9 cellular contexts compared by ENCODE assay signal in the genomic region with DNA sequence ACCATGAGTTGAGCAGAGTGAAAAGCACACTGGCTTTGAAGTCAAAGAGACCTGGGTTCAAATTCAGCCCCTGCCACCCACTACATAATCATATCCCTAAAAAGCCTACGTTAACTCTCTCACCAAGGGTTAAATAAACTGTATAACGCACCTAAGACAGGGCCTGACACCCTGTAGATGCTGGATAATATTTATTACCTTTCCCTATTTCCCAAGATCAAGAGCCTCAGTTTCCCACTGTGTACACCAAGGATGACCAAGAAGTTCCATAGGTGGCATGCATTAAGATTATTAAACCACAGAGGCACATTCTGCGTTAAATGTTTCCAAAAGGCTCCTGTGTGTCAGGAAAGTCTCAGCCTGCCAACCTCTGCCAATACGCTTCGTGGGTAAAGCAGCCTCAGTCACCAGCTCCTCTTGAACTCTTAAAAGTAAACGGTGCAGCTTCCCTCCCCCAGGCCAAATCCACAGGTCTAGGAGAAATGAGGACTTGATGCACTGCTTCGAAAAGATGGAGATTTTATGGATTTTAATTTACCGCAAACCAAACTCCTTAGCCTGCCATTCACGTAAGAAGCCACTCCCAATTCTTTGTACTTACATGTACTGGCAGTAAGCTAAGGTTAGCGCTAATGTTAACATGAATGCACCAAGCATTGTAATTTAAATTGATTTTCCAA. TPM values are rescaled to one million over a fixed set of nuclear protein-coding genes. Genes with fewer than 3 reads are reported as not detected.
DNase-seq lines count a peak whose midpoint lies in the region; ATAC-seq and TF ChIP-seq lines count a peak whose summit lies in the region.
"Had no signal": no experiment of that assay in that cellular context is flagged by ENCODE, and none has a peak within 500 bp of the region (broad histone marks: within the 10 kb centered on the region; RNA-seq: fewer than 3 reads in every experiment).

No MANE protein-coding gene starts in this region.

- peak overlapping the region; percentile 87 for H3K4me2 ChIP-seq in PC-9

- peaks cover 9% of the 10 kb centered on the region; the same call in 1 of the 2 replicates for H4K20me1 ChIP-seq in PC-9 (ENCODE audit: insufficient read depth)

- ATAC-seq in gastrocnemius medialis (no peak), HG02623 (IDR thresholded peaks at IDR 0.05; ENCODE audit: unreplicated experiment) (no peak)

- H3K9me3 ChIP-seq in PC-9 (ENCODE audit: insufficient read depth, low read depth) (no peaks in the 10 kb centered on the region), gastrocnemius medialis (no peaks in the 10 kb centered on the region)

- BruUV-seq in PC-9 (replicated peaks; lab: Mats Ljungman, UMichigan), result no TSS peak

- no peak for TF ChIP-seq POLR2A in gastrocnemius medialis (IDR thresholded peaks at IDR 0.05)

- intact Hi-C loops in PC-9 (cut with micrococcal nuclease; ENCODE audit: unreplicated experiment) (loop anchor here (5.0 kb wide), 1 partner anchor 70 kb away; no protein-coding TSS in a partner anchor), gastrocnemius medialis (cut with DNase I; ENCODE audit: low total_unique reads) (no loop called here)

- DNase-seq in NCI-H187 treated with DMSO at 0.1 percent for 48 hours (lab: John Stamatoyannopoulos, UW) (peak; percentile 10), NCI-H187 (lab: John Stamatoyannopoulos, UW) (no peak), PC-9 (no peak), epithelial cell of prostate (ENCODE audit: low read depth, low spot score) (no peak), gastrocnemius medialis (no peak), cerebellum (ENCODE audit: low spot score) (no peak), NCI-H2171 (lab: John Stamatoyannopoulos, UW) (no peak)
- DNase-seq: activated gamma-delta T cell had no signal

- H3K4me3 ChIP-seq in PC-9 (peak overlapping the region; percentile 92; the same call in 1 of the 2 replicates), gastrocnemius medialis (peak overlapping the region; percentile 73 to 94 (median 90))

- H2AFZ ChIP-seq in PC-9, result no peak overlapping the region

- POLR2A ChIA-PET in PC-9 (lab: Charles Lee; ENCODE audit: unreplicated experiment), result no interaction called here

- TF ChIP-seq CTCF in PC-9 (conservative IDR thresholded peaks at IDR 0.05) (no peak), gastrocnemius medialis (IDR thresholded peaks at IDR 0.05 in 4 of 5, conservative IDR thresholded peaks at IDR 0.05 in 1 of 5) (no peak)

- CTCF ChIA-PET in PC-9 (lab: Charles Lee), result no interaction called here

- H3K27me3 ChIP-seq in PC-9 (ENCODE audit: insufficient read depth, low read depth), result no peaks in the 10 kb centered on the region
- H3K27me3 ChIP-seq in gastrocnemius medialis, result no peaks in the 10 kb centered on the region

- H3K4me1 ChIP-seq in PC-9 (replicated peaks; ENCODE audit: insufficient read depth) (peaks cover 55% of the 10 kb centered on the region), gastrocnemius medialis (peaks cover 52 to 69% of the 10 kb centered on the region in 2 donors)

- H3K36me3 ChIP-seq in PC-9 (ENCODE audit: low read depth) (no peaks in the 10 kb centered on the region; the same call in 1 of the 2 replicates), gastrocnemius medialis (no peaks in the 10 kb centered on the region)

- peaks cover 34% of the 10 kb centered on the region; the same call in 1 of the 2 replicates for H3F3A ChIP-seq in PC-9 (ENCODE audit: insufficient read depth, low read depth)

- no peak overlapping the region for H3K27ac ChIP-seq in PC-9
- peak overlapping the region; percentile 82 for H3K27ac ChIP-seq in epithelial cell of prostate
- H3K27ac ChIP-seq in gastrocnemius medialis, result peak overlapping the region; percentile 97 to 100 (median 99)

- in situ Hi-C loops in gastrocnemius medialis (cut with MboI; ENCODE audit: low sequenced_read_pairs in 4 of 4), result no loop called here

- no peaks in the 10 kb centered on the region for H3K9me2 ChIP-seq in PC-9 (ENCODE audit: insufficient read depth)

- H3K79me2 ChIP-seq in PC-9 (ENCODE audit: low read depth), result peaks cover 91% of the 10 kb centered on the region

RNA-seq across cellular contexts. Expression of a gene that starts 2.7 kb away (rescaled TPM):
- 56.3 and 61.0 TPM in 2 replicates for total RNA-seq in PC-9 (2021)
- 100 to 1,000 TPM in 1 of 4 donors, 10 to 100 TPM in 3; 77.3 to 102 (median 90.8) TPM for total RNA-seq in gastrocnemius medialis
- total RNA-seq in cerebellum, result 126 TPM
